26 cellular contexts compared by ENCODE assay signal in the genomic region with DNA sequence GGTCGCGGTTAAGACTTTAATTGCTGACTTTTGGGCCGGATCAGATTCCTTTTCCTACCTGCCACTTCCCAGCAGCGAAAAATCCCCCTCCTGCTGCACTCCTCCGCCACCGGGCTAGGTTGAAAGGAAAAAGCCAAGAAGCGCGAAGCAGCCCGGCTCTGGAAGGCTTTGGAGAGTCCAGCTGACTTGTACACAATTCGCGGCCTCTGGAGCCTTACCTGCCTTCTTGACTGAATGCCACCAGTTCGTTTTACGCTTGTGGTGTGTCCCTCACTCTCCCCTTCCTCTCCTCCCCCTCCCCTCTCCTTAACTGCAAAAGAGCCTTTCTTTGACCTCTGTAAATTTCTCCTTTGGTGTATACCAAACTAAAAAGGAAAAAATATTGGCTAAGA. TPM values are rescaled to one million over a fixed set of nuclear protein-coding genes. Genes with fewer than 3 reads are reported as not detected.
DNase-seq lines count a peak whose midpoint lies in the region; ATAC-seq and TF ChIP-seq lines count a peak whose summit lies in the region.
"Had no signal": no experiment of that assay in that cellular context is flagged by ENCODE, and none has a peak within 500 bp of the region (broad histone marks: within the 10 kb centered on the region; RNA-seq: fewer than 3 reads in every experiment).

No MANE protein-coding gene starts in this region.

- H3K27ac Mint-ChIP-seq in glutamatergic neuron (ENCODE audit: unreplicated experiment): peak overlapping the region; percentile 82
- no peak overlapping the region for H3K27ac Mint-ChIP-seq in type B pancreatic cell
- H3K27ac Mint-ChIP-seq: activated CD4-positive, alpha-beta memory T cell treated with anti-CD3 and anti-CD28 coated beads, Interleukin-2, amount 10 ng/mL, durations not matched to agents 7 days and 5 days; immature natural killer cell; nephron; T-helper 2 cell treated with Interferon-gamma antibody and Interleukin-4, amounts not matched to agents 5 μg/mL and 100 μg/mL, for 36 hours had no signal

- ATAC-seq in GM21576 (IDR thresholded peaks at IDR 0.05; ENCODE audit: unreplicated experiment): no peak
- ATAC-seq: left ventricle myocardium superior had no signal

- TF ChIP-seq CTCF in glutamatergic neuron (IDR thresholded peaks at IDR 0.05; ENCODE audit: partially characterized antibody, unreplicated experiment): no peak
- no peak for TF ChIP-seq CTCF in type B pancreatic cell (conservative IDR thresholded peaks at IDR 0.05)

- H2AFZ ChIP-seq in neuron (ENCODE audit: low read depth, low read length): peak overlapping the region; percentile 20

- peaks cover 17% of the 10 kb centered on the region for H3K9me3 Mint-ChIP-seq in glutamatergic neuron (ENCODE audit: unreplicated experiment)
- no peaks in the 10 kb centered on the region for H3K9me3 Mint-ChIP-seq in type B pancreatic cell
- H3K9me3 Mint-ChIP-seq: activated CD4-positive, alpha-beta memory T cell treated with anti-CD3 and anti-CD28 coated beads, Interleukin-2, amount 10 ng/mL, durations not matched to agents 7 days and 5 days; nephron; T-helper 2 cell treated with Interferon-gamma antibody and Interleukin-4, amounts not matched to agents 5 μg/mL and 100 μg/mL, for 36 hours had no signal

- DNase-seq in NCI-H82 treated with DMSO at 0.1 percent for 48 hours (lab: John Stamatoyannopoulos, UW; ENCODE audit: unreplicated experiment) (peak; percentile 51), glutamatergic neuron (no peak), NCI-H526 (lab: John Stamatoyannopoulos, UW) (no peak), type B pancreatic cell (ENCODE audit: extremely low spot score, unreplicated experiment) (no peak), NCI-H1092 treated with DMSO at 0.1 percent for 48 hours (lab: John Stamatoyannopoulos, UW) (no peak)
- DNase-seq: activated CD4-positive, alpha-beta memory T cell treated with anti-CD3 and anti-CD28 coated beads, Interleukin-2, amount 10 ng/mL, durations not matched to agents 7 days and 5 days; activated gamma-delta T cell treated with Interleukin-2 at 50 U/mL for 16 hours; activated T-cell treated with anti-CD3 and anti-CD28 coated beads for 4 hours; cortex of kidney; immature natural killer cell; left ventricle myocardium superior; NCI-H1092; NCI-H1930; NCI-H510A treated with DMSO at 0.1 percent for 48 hours; stimulated activated CD4-positive, alpha-beta T cell treated with anti-CD3 and anti-CD28 coated beads, Interleukin-1b, Interleukin-23, amount 100 ng/mL, for 48 hours; uterus had no signal

- H3K27me3 Mint-ChIP-seq in glutamatergic neuron (ENCODE audit: unreplicated experiment): peaks cover 40% of the 10 kb centered on the region
- peaks cover 98% of the 10 kb centered on the region for H3K27me3 Mint-ChIP-seq in type B pancreatic cell

- H3K9ac ChIP-seq in HUES48 (ENCODE audit: low read depth, low read length): no peak overlapping the region

- peak overlapping the region; percentile 78 for H3K27ac ChIP-seq in HUES48 (ENCODE audit: low read depth, low read length)
- H3K27ac ChIP-seq: skin epidermis, uterus had no signal

- H3K4me3 Mint-ChIP-seq in glutamatergic neuron (ENCODE audit: unreplicated experiment): peak overlapping the region; percentile 91
- no peak overlapping the region for H3K4me3 Mint-ChIP-seq in type B pancreatic cell
- H3K4me3 Mint-ChIP-seq: activated CD4-positive, alpha-beta memory T cell treated with anti-CD3 and anti-CD28 coated beads, Interleukin-2, amount 10 ng/mL, durations not matched to agents 7 days and 5 days; immature natural killer cell; T-helper 2 cell treated with Interferon-gamma antibody and Interleukin-4, amounts not matched to agents 5 μg/mL and 100 μg/mL, for 36 hours had no signal

- H3K27me3 ChIP-seq in HUES48 (ENCODE audit: control insufficient read depth, insufficient read depth, low read length) (peaks cover 96% of the 10 kb centered on the region), neuron (ENCODE audit: insufficient read depth, low read length) (peaks cover 90% of the 10 kb centered on the region)

- H3K9me3 ChIP-seq in HUES48 (ENCODE audit: control insufficient read depth, insufficient read depth, low read length) (no peaks in the 10 kb centered on the region), neuron (ENCODE audit: low read length) (no peaks in the 10 kb centered on the region)
- H3K9me3 ChIP-seq: uterus had no signal

- H3K4me1 ChIP-seq in HUES48 (ENCODE audit: control insufficient read depth, insufficient read depth, low read length): peaks cover 56% of the 10 kb centered on the region
- peaks cover 55% of the 10 kb centered on the region for H3K4me1 ChIP-seq in neuron (ENCODE audit: insufficient read depth, low read length)

- H3K4me1 Mint-ChIP-seq in glutamatergic neuron (ENCODE audit: low read depth, unreplicated experiment): peaks cover 26% of the 10 kb centered on the region
- peaks cover 26% of the 10 kb centered on the region for H3K4me1 Mint-ChIP-seq in type B pancreatic cell (ENCODE audit: unreplicated experiment)
- H3K4me1 Mint-ChIP-seq: activated CD4-positive, alpha-beta memory T cell treated with anti-CD3 and anti-CD28 coated beads, Interleukin-2, amount 10 ng/mL, durations not matched to agents 7 days and 5 days; immature natural killer cell had no signal

- H3K36me3 ChIP-seq in HUES48 (ENCODE audit: control insufficient read depth, insufficient read depth, low read length) (no peaks in the 10 kb centered on the region), neuron (ENCODE audit: insufficient read depth, low read length) (no peaks in the 10 kb centered on the region)
- H3K36me3 ChIP-seq: uterus had no signal

- H3K4me3 ChIP-seq in HUES48 (ENCODE audit: low read depth, low read length) (peak overlapping the region; percentile 83), neuron (ENCODE audit: low read length) (peak overlapping the region; percentile 2)
- H3K4me3 ChIP-seq: skin epidermis, uterus had no signal

- H3K36me3 Mint-ChIP-seq in glutamatergic neuron (ENCODE audit: unreplicated experiment) (no peaks in the 10 kb centered on the region), type B pancreatic cell (no peaks in the 10 kb centered on the region)

RNA-seq across cellular contexts. Expression of a gene that starts 2.7 kb away (rescaled TPM):
- total RNA-seq in glutamatergic neuron (ENCODE audit: unreplicated experiment): 12.7 TPM
- 0.67 TPM in 1 of 2 replicates, not detected in the other for total RNA-seq in type B pancreatic cell (ENCODE audit: low replicate concordance)
- total RNA-seq: activated CD4-positive, alpha-beta memory T cell treated with anti-CD3 and anti-CD28 coated beads, Interleukin-2, amount 10 ng/mL, durations not matched to agents 7 days and 5 days; bronchial epithelial cell; glomerular endothelial cell; left ventricle myocardium superior; LHCN-M2; pulmonary artery endothelial cell; uterus had no signal
